In genomic region chr9:19032411-19032810, GRCh38 we compare ENCODE assay signal across 1 cellular context.
TF ChIP-seq lines count a peak whose summit lies in the region.

No MANE protein-coding gene starts in this region.

TF ChIP-seq in H1, 55 proteins besides CTCF, POLR2A, EP300 and RAD21 (continued from another document):
- TF ChIP-seq CHD7 (IDR thresholded peaks at IDR 0.05; ENCODE audit: insufficient replicate concordance, low read length) (no peak), SAP30 (IDR thresholded peaks at IDR 0.05; ENCODE audit: insufficient read depth, insufficient replicate concordance, low read length) (no peak)
